22 cellular contexts compared by ENCODE assay signal in genomic region chr2:132374961-132375360, GRCh38. TPM values are rescaled to one million over a fixed set of nuclear protein-coding genes. Genes with fewer than 3 reads are reported as not detected.
A peak's percentile ranks its signal among the peaks of the same experiment; 100 is the strongest.
DNase-seq lines count a peak whose midpoint lies in the region; ATAC-seq, FAIRE-seq and TF ChIP-seq lines count a peak whose summit lies in the region.
"Had no signal": no experiment of that assay in that cellular context is flagged by ENCODE, and none has a peak within 500 bp of the region (broad histone marks: within the 10 kb centered on the region; RNA-seq: fewer than 3 reads in every experiment).

No MANE protein-coding gene starts in this region.

- H3K27me3 Mint-ChIP-seq in type B pancreatic cell = no peaks in the 10 kb centered on the region

- H3K36me3 Mint-ChIP-seq in type B pancreatic cell = no peaks in the 10 kb centered on the region
- H3K36me3 Mint-ChIP-seq: mesothelial cell of epicardium had no signal

- H3K27ac ChIP-seq in gastroesophageal sphincter = peak overlapping the region in 3 of 4 donors; percentile 3 to 58 (median 30)
- H3K27ac ChIP-seq: adrenal gland, psoas muscle, thoracic aorta had no signal

- DNase-seq in NCI-H345 (lab: John Stamatoyannopoulos, UW) (peak; percentile 36), NCI-H345 treated with DMSO at 0.1 percent for 48 hours (lab: John Stamatoyannopoulos, UW; ENCODE audit: unreplicated experiment) (no peak), T1000 (lab: John Stamatoyannopoulos, UW) (peak; percentile 22), type B pancreatic cell (ENCODE audit: extremely low spot score, unreplicated experiment) (no peak), NCI-H1436 treated with DMSO at 0.1 percent for 48 hours (lab: John Stamatoyannopoulos, UW) (no peak), NCI-H2081 (lab: John Stamatoyannopoulos, UW) (no peak), urothelium cell line (ENCODE audit: low spot score) (no peak)
- DNase-seq: 8988T; C1 segment of cervical spinal cord; DMS153; erythroblast; Kasumi-1; NCI-H146; nephron progenitor cell; OCI-M1; psoas muscle; stimulated activated CD4-positive, alpha-beta T cell treated with anti-CD3 and anti-CD28 coated beads, Interleukin-12 subunit alpha, Interleukin-12 subunit beta, amount 100 ng/mL, for 4 hours had no signal

- H3K27ac Mint-ChIP-seq in type B pancreatic cell = peak overlapping the region; percentile 39
- H3K27ac Mint-ChIP-seq: mesothelial cell of epicardium, nephron progenitor cell had no signal

- TF ChIP-seq CTCF in gastroesophageal sphincter (IDR thresholded peaks at IDR 0.05) = no peak
- no peak for TF ChIP-seq CTCF in type B pancreatic cell (conservative IDR thresholded peaks at IDR 0.05)

- no peak for TF ChIP-seq EP300 in gastroesophageal sphincter (IDR thresholded peaks at IDR 0.05)

- no peaks in the 10 kb centered on the region for H3K36me3 ChIP-seq in gastroesophageal sphincter
- H3K36me3 ChIP-seq: adrenal gland, thoracic aorta had no signal

- ATAC-seq in gastroesophageal sphincter = peak; percentile 40
- ATAC-seq: SK-N-SH treated with all-trans-retinoic acid at 6 μM for 48 hours had no signal

- no peaks in the 10 kb centered on the region for H3K27me3 ChIP-seq in gastroesophageal sphincter
- H3K27me3 ChIP-seq: adrenal gland had no signal

- H3K4me3 ChIP-seq in gastroesophageal sphincter = no peak overlapping the region
- H3K4me3 ChIP-seq: adrenal gland, psoas muscle, thoracic aorta had no signal

- H3K4me1 Mint-ChIP-seq in type B pancreatic cell (ENCODE audit: unreplicated experiment) = no peaks in the 10 kb centered on the region
- H3K4me1 Mint-ChIP-seq: mesothelial cell of epicardium, nephron progenitor cell had no signal

- H3K4me1 ChIP-seq in gastroesophageal sphincter = no peaks in the 10 kb centered on the region
- H3K4me1 ChIP-seq: adrenal gland, psoas muscle had no signal

- no peak for FAIRE-seq in urothelium cell line (lab: Jason Lieb, UNC)

- no peak overlapping the region for H3K4me3 Mint-ChIP-seq in type B pancreatic cell
- H3K4me3 Mint-ChIP-seq: mesothelial cell of epicardium, nephron progenitor cell had no signal

- 50% methylated on average over 1 of the region's 1 CpG for WGBS in gastroesophageal sphincter (ENCODE audit: low coverage in 1 of 2), 2 donors

- H3K9me3 ChIP-seq in gastroesophageal sphincter = peaks cover 0 to 2% (median 0%) of the 10 kb centered on the region in 3 donors
- H3K9me3 ChIP-seq: adrenal gland, thoracic aorta had no signal

- TF ChIP-seq POLR2A in gastroesophageal sphincter (IDR thresholded peaks at IDR 0.05) = no peak

- H3K9me3 Mint-ChIP-seq in type B pancreatic cell = peaks cover 12% of the 10 kb centered on the region

RNA-seq across cellular contexts. Expression of gene GPR39, which starts 41.6 kb away (rescaled TPM):
- total RNA-seq in gastroesophageal sphincter (1 to 10 TPM in 1 of 4 donors, under 1 TPM in 2, not detected in 1; 0.46 to 2.6 (median 0.69) TPM), type B pancreatic cell (ENCODE audit: low replicate concordance) (4.1 and 13.3 TPM in 2 replicates)
- total RNA-seq: psoas muscle had no signal

Comparison
In these comparisons a context has a peak if more than half of its experiments do, and no peak if none do; other contexts are left out.
1. DNase-seq: peak in NCI-H345 (single experiment) and T1000 (single experiment); none in NCI-H345 treated with DMSO at 0.1 percent for 48 hours (single experiment), type B pancreatic cell (single experiment), NCI-H1436 treated with DMSO at 0.1 percent for 48 hours (single experiment), NCI-H2081 (0 of 2) and urothelium cell line (single experiment).